ENCODE assay signal across 9 cellular contexts in the genomic region with DNA sequence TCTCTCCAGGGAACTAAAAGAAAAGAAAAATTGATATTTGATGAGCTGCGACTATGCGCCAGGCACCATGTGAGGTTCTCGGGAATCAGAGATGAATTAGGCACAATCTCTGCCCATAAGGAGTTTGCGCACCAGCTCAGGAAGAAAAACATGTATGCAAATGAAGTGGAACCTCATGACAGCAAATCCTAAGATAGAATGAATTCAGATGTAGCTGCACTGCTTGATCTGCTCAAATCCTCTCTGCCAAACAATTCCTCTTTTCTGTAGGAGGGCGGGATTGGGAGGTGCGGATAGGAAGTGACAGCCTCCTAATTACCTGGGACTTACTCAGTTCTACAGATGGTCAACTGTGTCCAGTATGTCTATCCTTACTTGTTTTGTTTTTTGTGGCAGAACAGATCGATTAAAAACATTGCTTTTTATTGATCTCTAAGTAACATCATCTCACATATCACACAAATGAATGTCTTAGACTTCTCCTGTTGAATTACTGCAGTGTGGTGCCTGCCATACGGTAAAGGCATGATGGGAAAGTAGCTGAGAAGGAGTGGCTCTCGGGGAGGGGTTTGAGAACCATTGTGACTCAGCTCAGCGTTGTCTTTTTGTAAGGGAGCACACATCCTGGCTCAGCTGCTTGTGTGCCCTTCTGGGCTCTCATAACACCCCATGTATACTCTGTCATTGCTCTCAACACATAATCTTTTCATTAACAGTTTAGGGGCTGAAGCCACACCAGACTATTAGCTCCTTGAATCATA. TPM values are rescaled to one million over a fixed set of nuclear protein-coding genes. Genes with fewer than 3 reads are reported as not detected.
DNase-seq lines count a peak whose midpoint lies in the region; ATAC-seq and TF ChIP-seq lines count a peak whose summit lies in the region.
"Had no signal": no experiment of that assay in that cellular context is flagged by ENCODE, and none has a peak within 500 bp of the region (broad histone marks: within the 10 kb centered on the region; RNA-seq: fewer than 3 reads in every experiment).

No MANE protein-coding gene starts in this region.

- H3K27ac ChIP-seq in smooth muscle cell (ENCODE audit: low read depth) = peak overlapping the region; percentile 39
- H3K27ac ChIP-seq in adrenal gland = no peak overlapping the region

- peaks cover 5% of the 10 kb centered on the region for H3K27me3 Mint-ChIP-seq in activated CD4-positive, alpha-beta T cell treated with anti-CD3 and anti-CD28 coated beads, Interleukin-2, amount 10 ng/mL, durations not matched to agents 24 days and 14 days
- H3K27me3 Mint-ChIP-seq in dendritic cell treated with granulocyte-macrophage colony-stimulating factor and Interleukin-4, amounts not matched to agents 40 ng/mL and 50 ng/mL, for 4 days = no peaks in the 10 kb centered on the region

- no peaks in the 10 kb centered on the region for H4K20me1 ChIP-seq in smooth muscle cell (ENCODE audit: low read depth)

- peak; percentile 26 for DNase-seq in GM12865 (ENCODE audit: low read depth)
- peak; percentile 68 for DNase-seq in activated CD4-positive, alpha-beta T cell treated with anti-CD3 and anti-CD28 coated beads, Interleukin-2, amount 10 ng/mL, durations not matched to agents 24 days and 14 days
- DNase-seq in smooth muscle cell (lab: John Stamatoyannopoulos, UW; ENCODE audit: unreplicated experiment) = no peak
- no peak for DNase-seq in left lobe of liver (ENCODE audit: low spot score)
- DNase-seq in OCI-M1 (lab: John Stamatoyannopoulos, UW) = no peak
- no peak for DNase-seq in adrenal gland
- DNase-seq: NCI-H1092 had no signal

- H3K9ac ChIP-seq in smooth muscle cell (ENCODE audit: low read depth) = no peak overlapping the region

- no peak for TF ChIP-seq POLR2A in adrenal gland (IDR thresholded peaks at IDR 0.05)

- no peaks in the 10 kb centered on the region for H3K36me3 ChIP-seq in smooth muscle cell (ENCODE audit: low read depth)
- H3K36me3 ChIP-seq in adrenal gland (replicated peaks in 1 of 2) = no peaks in the 10 kb centered on the region

- H2AFZ ChIP-seq in smooth muscle cell (ENCODE audit: low read depth) = no peak overlapping the region

- H3K27me3 ChIP-seq in smooth muscle cell (ENCODE audit: low read depth) (no peaks in the 10 kb centered on the region), adrenal gland (no peaks in the 10 kb centered on the region)

- no peak overlapping the region for H3K4me2 ChIP-seq in smooth muscle cell

- ATAC-seq in left lobe of liver (no peak), HG03439 (IDR thresholded peaks at IDR 0.05; ENCODE audit: unreplicated experiment) (no peak)

- H3K4me1 Mint-ChIP-seq in activated CD4-positive, alpha-beta T cell treated with anti-CD3 and anti-CD28 coated beads, Interleukin-2, amount 10 ng/mL, durations not matched to agents 24 days and 14 days = peaks cover 41% of the 10 kb centered on the region
- peaks cover 49% of the 10 kb centered on the region for H3K4me1 Mint-ChIP-seq in dendritic cell treated with granulocyte-macrophage colony-stimulating factor and Interleukin-4, amounts not matched to agents 40 ng/mL and 50 ng/mL, for 4 days (ENCODE audit: low read depth)

- no peak overlapping the region; the same call in 1 of the 2 replicates for H3K4me3 ChIP-seq in GM12865 (ENCODE audit: low read depth, low read length)
- H3K4me3 ChIP-seq in smooth muscle cell = no peak overlapping the region
- H3K4me3 ChIP-seq in adrenal gland = no peak overlapping the region

- WGBS in smooth muscle cell (ENCODE audit: low lambda C conversion rate) = 83% methylated on average over 10 of the region's 10 CpGs
- 70 to 76% (median 72%) methylated on average over 10 of the region's 10 CpGs for WGBS in adrenal gland, 4 donors

- no peak for TF ChIP-seq CTCF in GM12865 (IDR thresholded peaks at IDR 0.05; ENCODE audit: insufficient read depth, low read depth, low read length, missing control alignments)
- TF ChIP-seq CTCF in smooth muscle cell (IDR thresholded peaks at IDR 0.05; ENCODE audit: borderline replicate concordance, insufficient read depth, poor library complexity, severe bottlenecking) = no peak
- no peak for TF ChIP-seq CTCF in adrenal gland (IDR thresholded peaks at IDR 0.05)

- peak overlapping the region; percentile 52 for H3K27ac Mint-ChIP-seq in activated CD4-positive, alpha-beta T cell treated with anti-CD3 and anti-CD28 coated beads, Interleukin-2, amount 10 ng/mL, durations not matched to agents 24 days and 14 days
- peak overlapping the region; percentile 29 for H3K27ac Mint-ChIP-seq in dendritic cell treated with granulocyte-macrophage colony-stimulating factor and Interleukin-4, amounts not matched to agents 40 ng/mL and 50 ng/mL, for 4 days

- H3K4me3 Mint-ChIP-seq in activated CD4-positive, alpha-beta T cell treated with anti-CD3 and anti-CD28 coated beads, Interleukin-2, amount 10 ng/mL, durations not matched to agents 24 days and 14 days = peak overlapping the region; percentile 57
- no peak overlapping the region for H3K4me3 Mint-ChIP-seq in dendritic cell treated with granulocyte-macrophage colony-stimulating factor and Interleukin-4, amounts not matched to agents 40 ng/mL and 50 ng/mL, for 4 days

- no peaks in the 10 kb centered on the region for H3K9me3 Mint-ChIP-seq in activated CD4-positive, alpha-beta T cell treated with anti-CD3 and anti-CD28 coated beads, Interleukin-2, amount 10 ng/mL, durations not matched to agents 24 days and 14 days
- no peaks in the 10 kb centered on the region for H3K9me3 Mint-ChIP-seq in dendritic cell treated with granulocyte-macrophage colony-stimulating factor and Interleukin-4, amounts not matched to agents 40 ng/mL and 50 ng/mL, for 4 days

- intact Hi-C loops in activated CD4-positive, alpha-beta T cell treated with anti-CD3 and anti-CD28 coated beads, Interleukin-2, amount 10 ng/mL, durations not matched to agents 24 days and 14 days (cut with micrococcal nuclease) = loop anchor here (10.0 kb wide), 2 partner anchors 197 to 533 kb away; partner anchors contain the start of gene UBASH3B
- intact Hi-C loops in dendritic cell treated with granulocyte-macrophage colony-stimulating factor and Interleukin-4, amounts not matched to agents 40 ng/mL and 50 ng/mL, for 4 days (cut with micrococcal nuclease) = no loop called here
- intact Hi-C loops in adrenal gland (cut with DNase I) = loop anchor here (5.0 to 10.0 kb wide), 5 partner anchors 47 to 275 kb away; no protein-coding TSS in a partner anchor

- no peaks in the 10 kb centered on the region for H3K9me3 ChIP-seq in smooth muscle cell (replicated peaks; ENCODE audit: low read depth)
- no peaks in the 10 kb centered on the region for H3K9me3 ChIP-seq in adrenal gland (replicated peaks in 1 of 3)

- H3F3A ChIP-seq in smooth muscle cell (ENCODE audit: low read depth) = peaks cover 11% of the 10 kb centered on the region

- H3K79me2 ChIP-seq in smooth muscle cell (ENCODE audit: low read depth) = no peaks in the 10 kb centered on the region

- no peaks in the 10 kb centered on the region for H3K36me3 Mint-ChIP-seq in activated CD4-positive, alpha-beta T cell treated with anti-CD3 and anti-CD28 coated beads, Interleukin-2, amount 10 ng/mL, durations not matched to agents 24 days and 14 days (ENCODE audit: low read depth)
- no peaks in the 10 kb centered on the region for H3K36me3 Mint-ChIP-seq in dendritic cell treated with granulocyte-macrophage colony-stimulating factor and Interleukin-4, amounts not matched to agents 40 ng/mL and 50 ng/mL, for 4 days (ENCODE audit: low read depth)

- H3K4me1 ChIP-seq in smooth muscle cell (ENCODE audit: low read depth) = peaks cover 15% of the 10 kb centered on the region
- no peaks in the 10 kb centered on the region for H3K4me1 ChIP-seq in adrenal gland (replicated peaks in 1 of 2)

RNA-seq across cellular contexts. Expression of gene CRTAM, which starts 14.0 kb away (rescaled TPM):
- total RNA-seq in activated CD4-positive, alpha-beta T cell treated with anti-CD3 and anti-CD28 coated beads, Interleukin-2, amount 10 ng/mL, durations not matched to agents 24 days and 14 days = 3.8 and 4.2 TPM in 2 replicates
- 1.1 TPM in 1 of 2 replicates, not detected in the other for total RNA-seq in smooth muscle cell
- not detected in 2 replicates for polyA plus RNA-seq in smooth muscle cell
- not detected for total RNA-seq in left lobe of liver
- under 1 TPM in 6 of 8 donors, not detected in 2; 0.16 to 0.88 (median 0.47) TPM for total RNA-seq in adrenal gland
- polyA plus RNA-seq in adrenal gland = 1 to 10 TPM in 1 of 3 donors, under 1 TPM in 2; 0.09 to 2.2 (median 0.13) TPM

RNA-seq across cellular contexts. Expression of gene JHY, which starts 30.3 kb away (rescaled TPM):
- 0.95 and 1.1 TPM in 2 replicates for total RNA-seq in activated CD4-positive, alpha-beta T cell treated with anti-CD3 and anti-CD28 coated beads, Interleukin-2, amount 10 ng/mL, durations not matched to agents 24 days and 14 days
- total RNA-seq in smooth muscle cell (3.7 and 4.0 TPM in 2 replicates), left lobe of liver (0.23 TPM), adrenal gland (1 to 10 TPM in 6 of 8 donors, under 1 TPM in 2; 0.95 to 6.8 (median 1.9) TPM)
- polyA plus RNA-seq in smooth muscle cell (4.6 and 7.4 TPM in 2 replicates), adrenal gland (1 to 10 TPM in 2 of 3 donors, under 1 TPM in 1; 0.84 to 2.3 (median 1.6) TPM)

Comparison
In these comparisons a context has a peak if more than half of its experiments do, and no peak if none do; other contexts are left out.
1. DNase-seq: peak in GM12865 (single experiment) and activated CD4-positive, alpha-beta T cell treated with anti-CD3 and anti-CD28 coated beads, Interleukin-2, amount 10 ng/mL, durations not matched to agents 24 days and 14 days (single experiment); none in smooth muscle cell (single experiment), left lobe of liver (single experiment), OCI-M1 (single experiment) and adrenal gland (0 of 7).